15 cellular contexts compared by ENCODE assay signal in genomic region chr2:184830531-184830930, GRCh38.
A peak's percentile ranks its signal among the peaks of the same experiment; 100 is the strongest.
DNase-seq lines count a peak whose midpoint lies in the region; ATAC-seq and TF ChIP-seq lines count a peak whose summit lies in the region.
"Had no signal": no experiment of that assay in that cellular context is flagged by ENCODE, and none has a peak within 500 bp of the region (broad histone marks: within the 10 kb centered on the region; RNA-seq: fewer than 3 reads in every experiment).

No MANE protein-coding gene starts in this region.

- intact Hi-C loops in heart right ventricle (cut with DNase I) = no loop called here

- H3K36me3 ChIP-seq in heart right ventricle = no peaks in the 10 kb centered on the region

- no peak overlapping the region for H3K4me3 ChIP-seq in heart right ventricle
- H3K4me3 ChIP-seq: GM23248 had no signal

- DNase-seq in NCI-H82 treated with DMSO at 0.1 percent for 48 hours (lab: John Stamatoyannopoulos, UW; ENCODE audit: unreplicated experiment) (no peak), heart right ventricle (no peak), erythroblast (lab: John Stamatoyannopoulos, UW) (no peak), GM13977 (ENCODE audit: low spot score) (no peak)
- DNase-seq: C1 segment of cervical spinal cord; Calu3; CD4-positive, alpha-beta memory T cell; COR-L47; DMS79 treated with DMSO at 0.1 percent for 48 hours; GM23248; H9; HFFc6 had no signal

- WGBS in heart right ventricle, 2 donors = 86 to 89% methylated on average over 1 of the region's 1 CpG

- no peaks in the 10 kb centered on the region for H3K4me1 ChIP-seq in heart right ventricle

- H3K27ac ChIP-seq in heart right ventricle = no peak overlapping the region
- H3K27ac ChIP-seq: GM23248 had no signal

- no peak for TF ChIP-seq POLR2A in erythroblast (IDR thresholded peaks at IDR 0.05; ENCODE audit: low read length)

- in situ Hi-C loops in GM13977 (cut with MboI; ENCODE audit: low pct_unique_long_range_greater_than_20kb, low sequenced_read_pairs, unreplicated experiment) = no loop called here

- ATAC-seq in GM18861 (IDR thresholded peaks at IDR 0.05; ENCODE audit: unreplicated experiment) (peak; percentile 53), GM18907 (IDR thresholded peaks at IDR 0.05; ENCODE audit: unreplicated experiment) (peak; percentile 49), HG02870 (IDR thresholded peaks at IDR 0.05; ENCODE audit: unreplicated experiment) (peak; percentile 74), heart right ventricle (no peak)

- TF ChIP-seq CTCF in heart right ventricle (IDR thresholded peaks at IDR 0.05) = no peak
- TF ChIP-seq CTCF in GM13977 (IDR thresholded peaks at IDR 0.05; ENCODE audit: extremely low read depth, insufficient read depth, missing control alignments) = no peak

- H3K27me3 ChIP-seq in heart right ventricle = no peaks in the 10 kb centered on the region

- no peaks in the 10 kb centered on the region for H3K9me3 ChIP-seq in heart right ventricle

Comparison
In these comparisons a context has a peak if more than half of its experiments do, and no peak if none do; other contexts are left out.
1. ATAC-seq: peak in GM18861 (single experiment), GM18907 (single experiment) and HG02870 (single experiment); none in heart right ventricle (0 of 8).